ENCODE assay signal across 8 cellular contexts in genomic region chr1:25774921-25775774, GRCh38. TPM values are rescaled to one million over a fixed set of nuclear protein-coding genes. Genes with fewer than 3 reads are reported as not detected.
A peak's percentile ranks its signal among the peaks of the same experiment; 100 is the strongest.
DNase-seq lines count a peak whose midpoint lies in the region; ATAC-seq, FAIRE-seq and TF ChIP-seq lines count a peak whose summit lies in the region.

No MANE protein-coding gene starts in this region.

- no peak overlapping the region for H3K27ac ChIP-seq in sigmoid colon

- WGBS in sigmoid colon, 2 donors = 37 to 51% methylated on average over 16 of the region's 16 CpGs

- no peak for FAIRE-seq in D721Med (lab: Jason Lieb, UNC)

- CTCF ChIA-PET in activated CD4-positive, alpha-beta T cell treated with anti-CD3 and anti-CD28 coated beads, Interleukin-2, amount 10 ng/mL, durations not matched to agents 7 days and 5 days (lab: Charles Lee) = interaction anchor here (0.7 to 1.5 kb wide), 4 partner anchors 9 to 195 kb away, joined by 3 to 5 read pairs (median 3); no protein-coding TSS in a partner anchor

- peaks cover 0 to 20% (median 0%) of the 10 kb centered on the region in 4 donors for H3K36me3 ChIP-seq in sigmoid colon

- H3K27me3 Mint-ChIP-seq in activated CD4-positive, alpha-beta T cell treated with anti-CD3 and anti-CD28 coated beads, Interleukin-2, amount 10 ng/mL, durations not matched to agents 7 days and 5 days = peaks cover 7% of the 10 kb centered on the region

- no peak overlapping the region for H3K4me3 ChIP-seq in sigmoid colon

- no peaks in the 10 kb centered on the region for H3K27me3 ChIP-seq in sigmoid colon

- H3K4me1 ChIP-seq in sigmoid colon = peaks cover 0 to 46% (median 16%) of the 10 kb centered on the region in 4 donors

- no peak for ATAC-seq in HG02610 (IDR thresholded peaks at IDR 0.05; ENCODE audit: unreplicated experiment)

- TF ChIP-seq EP300 in sigmoid colon (IDR thresholded peaks at IDR 0.05) = no peak

- intact Hi-C loops in sigmoid colon (cut with DNase I) = no loop called here

- POLR2A ChIA-PET in activated CD4-positive, alpha-beta T cell treated with anti-CD3 and anti-CD28 coated beads, Interleukin-2, amount 10 ng/mL, durations not matched to agents 7 days and 5 days (lab: Charles Lee) = interaction anchor here (0.6 kb wide), 1 partner anchor 155 kb away, joined by 7 read pairs; no protein-coding TSS in a partner anchor

- no peak for TF ChIP-seq POLR2A in sigmoid colon (IDR thresholded peaks at IDR 0.05)

- H3K9me3 Mint-ChIP-seq in activated CD4-positive, alpha-beta T cell treated with anti-CD3 and anti-CD28 coated beads, Interleukin-2, amount 10 ng/mL, durations not matched to agents 7 days and 5 days = no peaks in the 10 kb centered on the region

- TF ChIP-seq CTCF in sigmoid colon (IDR thresholded peaks at IDR 0.05) (no peak), D721Med (IDR thresholded peaks at IDR 0.05; ENCODE audit: insufficient read depth, missing control alignments) (no peak)

- peaks cover 46% of the 10 kb centered on the region for H3K36me3 Mint-ChIP-seq in activated CD4-positive, alpha-beta T cell treated with anti-CD3 and anti-CD28 coated beads, Interleukin-2, amount 10 ng/mL, durations not matched to agents 7 days and 5 days (ENCODE audit: low read depth)

- no peaks in the 10 kb centered on the region for H3K9me3 ChIP-seq in sigmoid colon

- H3K27ac Mint-ChIP-seq in activated CD4-positive, alpha-beta T cell treated with anti-CD3 and anti-CD28 coated beads, Interleukin-2, amount 10 ng/mL, durations not matched to agents 7 days and 5 days = peak overlapping the region; percentile 88

- DNase-seq in NCI-H82 (lab: John Stamatoyannopoulos, UW) (peak; percentile 73), NCI-H82 treated with DMSO at 0.1 percent for 48 hours (lab: John Stamatoyannopoulos, UW; ENCODE audit: unreplicated experiment) (no peak), germinal center (ENCODE audit: low spot score) (peak; percentile 46), sigmoid colon (no peak), D721Med (ENCODE audit: insufficient read length, low spot score) (no peak)
- DNase-seq in activated CD4-positive, alpha-beta T cell treated with anti-CD3 and anti-CD28 coated beads, Interleukin-2, amount 10 ng/mL, durations not matched to agents 7 days and 5 days = peak; percentile 91
- DNase-seq in stimulated activated CD8-positive, alpha-beta memory T cell treated with anti-CD3 and anti-CD28 coated beads, Interleukin-7, amount 100 ng/mL, for 1 hour (ENCODE audit: low read depth in 2 of 2) = peak; percentile 56 to 62

- H3K4me3 Mint-ChIP-seq in activated CD4-positive, alpha-beta T cell treated with anti-CD3 and anti-CD28 coated beads, Interleukin-2, amount 10 ng/mL, durations not matched to agents 7 days and 5 days = peak overlapping the region; percentile 58

- H3K4me1 Mint-ChIP-seq in activated CD4-positive, alpha-beta T cell treated with anti-CD3 and anti-CD28 coated beads, Interleukin-2, amount 10 ng/mL, durations not matched to agents 7 days and 5 days = peaks cover 80% of the 10 kb centered on the region

RNA-seq across cellular contexts. Expression of gene SELENON, which starts 24.8 kb away (rescaled TPM):
- total RNA-seq in activated CD4-positive, alpha-beta T cell treated with anti-CD3 and anti-CD28 coated beads, Interleukin-2, amount 10 ng/mL, durations not matched to agents 7 days and 5 days = 10 to 100 TPM; 13.7 to 14.4 TPM
- total RNA-seq in sigmoid colon = 10 to 100 TPM; 15.5 to 37.4 (median 19.7) TPM
- polyA plus RNA-seq in sigmoid colon = 10 to 100 TPM in 1 of 3 donors, 1 to 10 TPM in 2; 4.6 to 28.9 (median 6.6) TPM

RNA-seq across cellular contexts. Expression of gene MTFR1L, which starts 44.6 kb away (rescaled TPM):
- 10 to 100 TPM; 38.9 to 42.1 TPM for total RNA-seq in activated CD4-positive, alpha-beta T cell treated with anti-CD3 and anti-CD28 coated beads, Interleukin-2, amount 10 ng/mL, durations not matched to agents 7 days and 5 days
- 100 to 1,000 TPM; 106 to 150 (median 121) TPM for total RNA-seq in sigmoid colon
- polyA plus RNA-seq in sigmoid colon = 10 to 100 TPM; 26.1 to 38.4 (median 36.1) TPM

Comparison
In these comparisons a context has a peak if more than half of its experiments do, and no peak if none do; other contexts are left out.
1. DNase-seq: peak in NCI-H82 (single experiment), activated CD4-positive, alpha-beta T cell treated with anti-CD3 and anti-CD28 coated beads, Interleukin-2, amount 10 ng/mL, durations not matched to agents 7 days and 5 days (single experiment), germinal center (single experiment) and stimulated activated CD8-positive, alpha-beta memory T cell treated with anti-CD3 and anti-CD28 coated beads, Interleukin-7, amount 100 ng/mL, for 1 hour (2 of 2); none in NCI-H82 treated with DMSO at 0.1 percent for 48 hours (single experiment), sigmoid colon (single experiment) and D721Med (single experiment).